Comparison of ENCODE assay signal across 8 cellular contexts in the genomic region with DNA sequence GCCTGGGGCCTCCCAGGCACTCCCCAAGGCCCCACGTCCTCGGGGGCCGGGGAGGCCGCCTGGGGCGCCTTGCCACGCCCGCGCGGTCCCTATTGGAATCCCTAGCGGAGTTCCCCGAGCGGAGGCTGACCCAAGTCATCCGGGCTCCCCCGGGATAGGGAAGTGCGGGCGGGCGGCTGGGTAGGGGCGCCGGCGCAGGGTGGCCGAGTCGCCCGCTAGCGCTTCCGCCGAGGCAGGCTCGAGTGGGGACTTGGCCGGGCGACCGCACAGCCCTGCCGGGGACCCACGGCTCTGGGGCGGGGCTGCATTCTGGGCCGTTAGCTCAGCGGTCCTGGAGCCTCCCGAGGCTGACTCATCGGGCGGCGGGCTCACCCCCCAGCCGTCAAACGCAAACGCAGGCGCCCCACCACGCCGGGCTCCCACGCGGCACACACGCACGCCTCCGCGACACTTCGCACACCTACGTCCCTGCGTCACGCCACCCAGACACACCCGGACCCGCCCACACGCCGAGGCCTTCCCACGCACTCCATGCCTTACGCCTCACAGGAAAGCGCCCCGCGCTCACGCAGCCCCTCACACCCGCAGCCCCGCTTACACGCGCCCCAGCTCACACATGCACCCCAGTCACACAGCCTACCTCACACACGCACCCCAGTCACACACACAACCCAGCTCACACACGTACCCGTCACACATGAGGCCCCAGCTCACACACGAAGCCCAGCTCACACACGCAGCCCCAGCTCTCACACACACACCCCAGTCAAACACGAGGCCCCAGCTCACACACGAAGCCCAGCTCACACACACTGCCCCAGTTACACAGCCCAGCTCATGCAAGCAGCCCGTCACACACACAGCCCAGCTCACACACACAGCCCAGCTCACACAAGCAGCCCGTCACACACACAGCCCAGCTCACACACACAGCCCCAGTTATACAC. TPM values are rescaled to one million over a fixed set of nuclear protein-coding genes. Genes with fewer than 3 reads are reported as not detected.
DNase-seq lines count a peak whose midpoint lies in the region; ATAC-seq lines count a peak whose summit lies in the region.

No MANE protein-coding gene starts in this region.

- peak overlapping the region; percentile 68 for H3K27ac Mint-ChIP-seq in activated CD4-positive, alpha-beta T cell treated with anti-CD3 and anti-CD28 coated beads for 36 hours

- H3K4me1 Mint-ChIP-seq in activated CD4-positive, alpha-beta T cell treated with anti-CD3 and anti-CD28 coated beads for 36 hours = peaks cover 21% of the 10 kb centered on the region

- H3K27me3 Mint-ChIP-seq in activated CD4-positive, alpha-beta T cell treated with anti-CD3 and anti-CD28 coated beads for 36 hours = peaks cover 14% of the 10 kb centered on the region

- intact Hi-C loops in activated CD4-positive, alpha-beta T cell treated with anti-CD3 and anti-CD28 coated beads for 36 hours (cut with DNase I, micrococcal nuclease) = loop anchor here (2.0 to 5.0 kb wide), 2 partner anchors 36 kb away; partner anchors contain the start of gene ARCN1 (in 2 of the 2)
- intact Hi-C loops in left colon (cut with DNase I, micrococcal nuclease) = no loop called here

- POLR2A ChIA-PET in activated CD4-positive, alpha-beta T cell treated with anti-CD3 and anti-CD28 coated beads for 36 hours (lab: Charles Lee) = interaction anchor here (0.5 to 3.6 kb wide), 5 partner anchors 8 to 182 kb away, joined by 3 to 12 read pairs (median 3); no protein-coding TSS in a partner anchor

- no peaks in the 10 kb centered on the region for H3K36me3 Mint-ChIP-seq in activated CD4-positive, alpha-beta T cell treated with anti-CD3 and anti-CD28 coated beads for 36 hours (ENCODE audit: low read depth)

- H3K9me3 Mint-ChIP-seq in activated CD4-positive, alpha-beta T cell treated with anti-CD3 and anti-CD28 coated beads for 36 hours (ENCODE audit: low read depth) = no peaks in the 10 kb centered on the region

- H3K4me3 Mint-ChIP-seq in activated CD4-positive, alpha-beta T cell treated with anti-CD3 and anti-CD28 coated beads for 36 hours = peak overlapping the region; percentile 72

- peak; percentile 63 for ATAC-seq in activated CD4-positive, alpha-beta T cell treated with anti-CD3 and anti-CD28 coated beads for 36 hours
- ATAC-seq in left colon = peak; percentile 54
- ATAC-seq in HG03439 (IDR thresholded peaks at IDR 0.05; ENCODE audit: unreplicated experiment) = no peak
- ATAC-seq in GM18868 (IDR thresholded peaks at IDR 0.05; ENCODE audit: unreplicated experiment) = no peak

- CTCF ChIA-PET in activated CD4-positive, alpha-beta T cell treated with anti-CD3 and anti-CD28 coated beads for 36 hours (lab: Charles Lee) = interaction anchor here (0.5 to 3.2 kb wide), 18 partner anchors 9 to 459 kb away, joined by 3 to 28 read pairs (median 4); partner anchors contain the start of gene VPS11

- peak; percentile 83 for DNase-seq in AG08395 (ENCODE audit: low spot score)
- DNase-seq in HT1080 (ENCODE audit: low read depth) = peak; percentile 68
- peak; percentile 82 for DNase-seq in activated CD4-positive, alpha-beta T cell treated with anti-CD3 and anti-CD28 coated beads for 36 hours
- peak; percentile 58 for DNase-seq in cerebellum (ENCODE audit: low spot score)
- peak; percentile 64 to 71 for DNase-seq in left colon
- peak; percentile 66 to 90 for DNase-seq in stimulated activated CD4-positive, alpha-beta T cell treated with anti-CD3 and anti-CD28 coated beads, Interleukin-1b, Interleukin-23, amount 100 ng/mL, for 4 hours (ENCODE audit: low read depth in 2 of 2)

RNA-seq across cellular contexts. Expression of gene PHLDB1, which starts 1.1 kb away (rescaled TPM):
- 42.2 and 48.7 TPM in 2 replicates for total RNA-seq in HT1080 (2014; rRNA removed; shearing (Covaris generic))
- polyA plus RNA-seq in HT1080 (2015; cell fraction: cytosol; rRNA removed) = 33.0 TPM in 2 replicates
- 103 and 106 TPM in 2 replicates for polyA plus RNA-seq in HT1080 (2015; cell fraction: nucleus; rRNA removed)
- total RNA-seq in activated CD4-positive, alpha-beta T cell treated with anti-CD3 and anti-CD28 coated beads for 36 hours = 1 to 10 TPM; 1.7 to 2.7 TPM
- 93.5 TPM for total RNA-seq in cerebellum
- total RNA-seq in left colon = 10 to 100 TPM; 70.3 to 74.1 TPM

RNA-seq across cellular contexts. Expression of gene ARCN1, which starts 36.3 kb away (rescaled TPM):
- total RNA-seq in HT1080 (2014; rRNA removed; shearing (Covaris generic)) = 85.4 and 116 TPM in 2 replicates
- polyA plus RNA-seq in HT1080 (2015; cell fraction: cytosol; rRNA removed) = 141 and 166 TPM in 2 replicates
- polyA plus RNA-seq in HT1080 (2015; cell fraction: nucleus; rRNA removed) = 166 and 167 TPM in 2 replicates
- total RNA-seq in activated CD4-positive, alpha-beta T cell treated with anti-CD3 and anti-CD28 coated beads for 36 hours = 100 to 1,000 TPM; 148 to 154 TPM
- total RNA-seq in cerebellum = 54.4 TPM
- total RNA-seq in left colon = 100 to 1,000 TPM; 133 to 145 TPM

RNA-seq across cellular contexts. Expression of gene IFT46, which starts 42.8 kb away (rescaled TPM):
- 35.6 and 38.5 TPM in 2 replicates for total RNA-seq in HT1080 (2014; rRNA removed; shearing (Covaris generic))
- polyA plus RNA-seq in HT1080 (2015; cell fraction: cytosol; rRNA removed) = 33.0 and 40.8 TPM in 2 replicates
- polyA plus RNA-seq in HT1080 (2015; cell fraction: nucleus; rRNA removed) = 27.5 and 28.7 TPM in 2 replicates
- 10 to 100 TPM; 18.7 to 25.4 TPM for total RNA-seq in activated CD4-positive, alpha-beta T cell treated with anti-CD3 and anti-CD28 coated beads for 36 hours
- total RNA-seq in cerebellum = 27.6 TPM
- 1 to 10 TPM; 6.4 to 10.0 TPM for total RNA-seq in left colon

Comparison
In these comparisons a context has a peak if more than half of its experiments do, and no peak if none do; other contexts are left out.
1. ATAC-seq: peak in activated CD4-positive, alpha-beta T cell treated with anti-CD3 and anti-CD28 coated beads for 36 hours (single experiment) and left colon (single experiment); none in HG03439 (single experiment) and GM18868 (single experiment).
2. RNA of gene PHLDB1, which starts 1.1 kb away (total RNA-seq): 93.5 TPM in cerebellum (single experiment), 70.3 to 74.1 TPM in left colon and 42.2 to 48.7 TPM in HT1080; 1.7 to 2.7 TPM in activated CD4-positive, alpha-beta T cell treated with anti-CD3 and anti-CD28 coated beads for 36 hours; every median in the first group is over 10 times any median in the second.
3. intact Hi-C loops: an anchor here in activated CD4-positive, alpha-beta T cell treated with anti-CD3 and anti-CD28 coated beads for 36 hours (2.0 to 5.0 kb wide); none called in left colon.
4. Peak in every context shown above with its lines, with median percentiles within 50 percentile points of each other: DNase-seq.